In the genomic region with DNA sequence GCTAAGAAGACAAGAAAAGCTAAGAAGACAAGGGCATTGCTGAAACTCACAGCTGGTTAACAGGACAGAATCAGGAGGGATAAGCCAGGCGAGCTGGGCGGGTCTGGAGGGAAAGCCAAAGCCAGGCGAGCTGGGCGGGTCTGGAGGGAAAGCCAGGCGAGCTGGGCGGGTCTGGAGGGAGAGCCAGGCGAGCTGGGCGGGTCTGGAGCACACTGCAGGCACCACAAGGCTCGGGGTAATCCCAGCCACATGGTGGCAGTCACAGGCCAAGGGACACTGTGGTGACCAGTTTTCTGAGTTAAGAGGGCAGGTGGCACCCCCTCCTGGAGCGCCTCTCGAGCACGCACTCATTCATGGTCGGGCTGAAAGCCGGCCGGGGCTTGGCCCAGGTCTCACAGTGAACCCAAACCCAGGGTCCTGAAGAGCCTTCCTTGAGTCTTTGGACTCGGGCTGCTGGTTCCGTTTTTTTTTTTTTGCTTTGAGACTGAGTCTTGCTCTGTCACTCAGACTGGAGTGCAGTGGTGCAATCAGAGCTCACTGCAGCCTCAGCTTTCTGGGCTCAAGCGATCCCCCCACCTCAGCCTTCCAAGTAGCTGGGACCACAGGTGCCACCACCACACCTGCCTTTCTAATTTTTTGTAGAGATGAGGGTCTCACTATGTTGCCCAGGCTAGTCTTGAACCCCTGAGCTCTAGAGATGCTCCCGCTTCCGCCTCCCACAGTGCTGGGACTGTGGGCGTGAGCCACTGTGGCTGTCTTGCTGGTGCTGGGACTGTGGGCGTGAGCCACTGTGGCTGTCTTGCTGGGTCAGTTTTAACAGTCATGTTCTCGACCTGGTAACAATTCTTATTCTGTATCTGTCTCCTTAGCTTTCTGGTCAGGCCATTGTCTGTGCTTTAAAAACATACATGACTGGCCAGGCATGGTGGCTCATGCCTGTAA, we compare ENCODE assay signal across 9 cellular contexts. TPM values are rescaled to one million over a fixed set of nuclear protein-coding genes. Genes with fewer than 3 reads are reported as not detected.
A peak's percentile ranks its signal among the peaks of the same experiment; 100 is the strongest.
DNase-seq lines count a peak whose midpoint lies in the region; ATAC-seq and TF ChIP-seq lines count a peak whose summit lies in the region.
"Had no signal": no experiment of that assay in that cellular context is flagged by ENCODE, and none has a peak within 500 bp of the region (broad histone marks: within the 10 kb centered on the region; RNA-seq: fewer than 3 reads in every experiment).

No MANE protein-coding gene starts in this region.

- H3K36me3 Mint-ChIP-seq in activated CD8-positive, alpha-beta memory T cell treated with anti-CD3 and anti-CD28 coated beads, Interleukin-2, amount 10 ng/mL, durations not matched to agents 7 days and 5 days: peaks cover 66% of the 10 kb centered on the region
- H3K36me3 Mint-ChIP-seq in activated T-helper 17 cell treated with anti-CD3 and anti-CD28 coated beads, Interleukin-2, amount 50 U/mL, for 72 hours (ENCODE audit: low read depth): peaks cover 97% of the 10 kb centered on the region
- peaks cover 34% of the 10 kb centered on the region for H3K36me3 Mint-ChIP-seq in progenitor cell of endocrine pancreas (ENCODE audit: insufficient read depth)

- peaks cover 0 to 40% (median 11%) of the 10 kb centered on the region in 12 donors for H3K4me1 ChIP-seq in heart left ventricle

- intact Hi-C loops in heart left ventricle (cut with DNase I): loop anchor here in 9 of 10 donors (1.0 to 10.0 kb wide), 8 partner anchors 48 to 339 kb away; a partner anchor contains a TSS

- CTCF ChIA-PET in activated CD8-positive, alpha-beta memory T cell treated with anti-CD3 and anti-CD28 coated beads, Interleukin-2, amount 10 ng/mL, durations not matched to agents 7 days and 5 days (lab: Charles Lee): interaction anchor here (0.6 to 2.4 kb wide), 3 partner anchors 50 to 695 kb away, joined by 3 to 11 read pairs (median 4); no protein-coding TSS in a partner anchor

- TF ChIP-seq POLR2A in heart left ventricle (IDR thresholded peaks at IDR 0.05): no peak

- no peak overlapping the region for H3K4me3 Mint-ChIP-seq in activated CD8-positive, alpha-beta memory T cell treated with anti-CD3 and anti-CD28 coated beads, Interleukin-2, amount 10 ng/mL, durations not matched to agents 7 days and 5 days
- H3K4me3 Mint-ChIP-seq in activated T-helper 17 cell treated with anti-CD3 and anti-CD28 coated beads, Interleukin-2, amount 50 U/mL, for 72 hours: no peak overlapping the region
- no peak overlapping the region for H3K4me3 Mint-ChIP-seq in progenitor cell of endocrine pancreas (ENCODE audit: low read depth)
- H3K4me3 Mint-ChIP-seq: central memory CD8-positive, alpha-beta T cell had no signal

- no peaks in the 10 kb centered on the region for H3K27me3 Mint-ChIP-seq in activated CD8-positive, alpha-beta memory T cell treated with anti-CD3 and anti-CD28 coated beads, Interleukin-2, amount 10 ng/mL, durations not matched to agents 7 days and 5 days
- H3K27me3 Mint-ChIP-seq in activated T-helper 17 cell treated with anti-CD3 and anti-CD28 coated beads, Interleukin-2, amount 50 U/mL, for 72 hours: no peaks in the 10 kb centered on the region
- no peaks in the 10 kb centered on the region for H3K27me3 Mint-ChIP-seq in progenitor cell of endocrine pancreas
- H3K27me3 Mint-ChIP-seq: central memory CD8-positive, alpha-beta T cell had no signal

- TF ChIP-seq CTCF in heart left ventricle (IDR thresholded peaks at IDR 0.05) (peak in 11 of 12 donors; percentile 30 to 81 (median 57)), progenitor cell of endocrine pancreas (IDR thresholded peaks at IDR 0.05; ENCODE audit: unreplicated experiment) (peak; percentile 73)

- peak; percentile 35 for ATAC-seq in activated CD8-positive, alpha-beta memory T cell treated with anti-CD3 and anti-CD28 coated beads, Interleukin-2, amount 10 ng/mL, durations not matched to agents 7 days and 5 days
- ATAC-seq in activated T-helper 17 cell treated with anti-CD3 and anti-CD28 coated beads, Interleukin-2, amount 50 U/mL, for 72 hours (replicated peaks): peak; percentile 49
- ATAC-seq in heart left ventricle (peak; percentile 90 to 93 (median 91)), GM21381 (IDR thresholded peaks at IDR 0.05; ENCODE audit: unreplicated experiment) (no peak)

- H3K4me3 ChIP-seq in heart left ventricle: no peak overlapping the region

- H3K4me1 Mint-ChIP-seq in activated CD8-positive, alpha-beta memory T cell treated with anti-CD3 and anti-CD28 coated beads, Interleukin-2, amount 10 ng/mL, durations not matched to agents 7 days and 5 days: no peaks in the 10 kb centered on the region
- no peaks in the 10 kb centered on the region for H3K4me1 Mint-ChIP-seq in activated T-helper 17 cell treated with anti-CD3 and anti-CD28 coated beads, Interleukin-2, amount 50 U/mL, for 72 hours
- H3K4me1 Mint-ChIP-seq in progenitor cell of endocrine pancreas (ENCODE audit: low read depth): peaks cover 1% of the 10 kb centered on the region
- H3K4me1 Mint-ChIP-seq: central memory CD8-positive, alpha-beta T cell had no signal

- DNase-seq in activated CD8-positive, alpha-beta memory T cell treated with anti-CD3 and anti-CD28 coated beads, Interleukin-2, amount 10 ng/mL, durations not matched to agents 7 days and 5 days: no peak
- no peak for DNase-seq in activated CD8-positive, alpha-beta memory T cell treated with anti-CD3 and anti-CD28 coated beads for 24 hours
- peak; percentile 88 for DNase-seq in NCI-H2107 treated with DMSO at 0.1 percent for 48 hours (lab: John Stamatoyannopoulos, UW; ENCODE audit: unreplicated experiment)
- DNase-seq in heart left ventricle: peak; percentile 82 to 91 (median 86)
- DNase-seq in progenitor cell of endocrine pancreas (ENCODE audit: low spot score, unreplicated experiment): peak; percentile 65
- DNase-seq in dedifferentiated amniotic fluid mesenchymal stem cell (ENCODE audit: extremely low spot score): no peak

- WGBS in heart left ventricle, 4 donors: 42 to 47% (median 46%) methylated on average over 23 of the region's 23 CpGs

- H3K27ac Mint-ChIP-seq in activated CD8-positive, alpha-beta memory T cell treated with anti-CD3 and anti-CD28 coated beads, Interleukin-2, amount 10 ng/mL, durations not matched to agents 7 days and 5 days: no peak overlapping the region
- H3K27ac Mint-ChIP-seq in activated T-helper 17 cell treated with anti-CD3 and anti-CD28 coated beads, Interleukin-2, amount 50 U/mL, for 72 hours: no peak overlapping the region
- no peak overlapping the region for H3K27ac Mint-ChIP-seq in progenitor cell of endocrine pancreas

- peak overlapping the region in 4 of 12 donors; percentile 18 to 83 (median 52) for H3K27ac ChIP-seq in heart left ventricle

- no peaks in the 10 kb centered on the region for H3K9me3 Mint-ChIP-seq in activated CD8-positive, alpha-beta memory T cell treated with anti-CD3 and anti-CD28 coated beads, Interleukin-2, amount 10 ng/mL, durations not matched to agents 7 days and 5 days (ENCODE audit: low read depth)
- H3K9me3 Mint-ChIP-seq in activated T-helper 17 cell treated with anti-CD3 and anti-CD28 coated beads, Interleukin-2, amount 50 U/mL, for 72 hours: no peaks in the 10 kb centered on the region
- H3K9me3 Mint-ChIP-seq in progenitor cell of endocrine pancreas (ENCODE audit: low read depth): no peaks in the 10 kb centered on the region
- H3K9me3 Mint-ChIP-seq: central memory CD8-positive, alpha-beta T cell had no signal

- H3K36me3 ChIP-seq in heart left ventricle: peaks cover 3 to 100% (median 91%) of the 10 kb centered on the region in 9 donors

- no peaks in the 10 kb centered on the region for H3K9me3 ChIP-seq in heart left ventricle

- H3K27me3 ChIP-seq in heart left ventricle: no peaks in the 10 kb centered on the region

RNA-seq across cellular contexts. Expression of a gene that starts 40.2 kb away (rescaled TPM):
- 100 to 1,000 TPM; 543 to 668 TPM for total RNA-seq in activated CD8-positive, alpha-beta memory T cell treated with anti-CD3 and anti-CD28 coated beads, Interleukin-2, amount 10 ng/mL, durations not matched to agents 7 days and 5 days
- total RNA-seq in activated T-helper 17 cell treated with anti-CD3 and anti-CD28 coated beads, Interleukin-2, amount 50 U/mL, for 72 hours: 1,000 to 10,000 TPM in 1 of 2 donors, 100 to 1,000 TPM in 1; 639 to 1,352 TPM
- total RNA-seq in heart left ventricle: 100 to 1,000 TPM; 351 to 854 (median 427) TPM
- 100 to 1,000 TPM; 377 to 956 TPM for polyA plus RNA-seq in heart left ventricle
- 796 and 811 TPM in 2 replicates for total RNA-seq in progenitor cell of endocrine pancreas

Comparison
In these comparisons a context has a peak if more than half of its experiments do, and no peak if none do; other contexts are left out.
1. DNase-seq: peak in NCI-H2107 treated with DMSO at 0.1 percent for 48 hours (single experiment), heart left ventricle (5 of 5) and progenitor cell of endocrine pancreas (single experiment); none in activated CD8-positive, alpha-beta memory T cell treated with anti-CD3 and anti-CD28 coated beads, Interleukin-2, amount 10 ng/mL, durations not matched to agents 7 days and 5 days (single experiment), activated CD8-positive, alpha-beta memory T cell treated with anti-CD3 and anti-CD28 coated beads for 24 hours (single experiment) and dedifferentiated amniotic fluid mesenchymal stem cell (single experiment).